12 cellular contexts compared by ENCODE assay signal in genomic region chr17:2949469-2950044, GRCh38.
DNase-seq lines count a peak whose midpoint lies in the region; ATAC-seq, FAIRE-seq and TF ChIP-seq lines count a peak whose summit lies in the region.
"Had no signal": no experiment of that assay in that cellular context is flagged by ENCODE, and none has a peak within 500 bp of the region (broad histone marks: within the 10 kb centered on the region; RNA-seq: fewer than 3 reads in every experiment).

No MANE protein-coding gene starts in this region.

- peak; percentile 91 for FAIRE-seq in bronchial epithelial cell (lab: Jason Lieb, UNC)

- intact Hi-C loops in upper lobe of right lung (cut with DNase I) (no loop called here), testis (cut with DNase I; ENCODE audit: low total_unique reads) (no loop called here)

- peak; percentile 45 for ATAC-seq in upper lobe of right lung

- H3K9me3 ChIP-seq in upper lobe of right lung = no peaks in the 10 kb centered on the region
- H3K9me3 ChIP-seq in SJCRH30 (replicated peaks) = no peaks in the 10 kb centered on the region
- no peaks in the 10 kb centered on the region for H3K9me3 ChIP-seq in testis

- no peak for TF ChIP-seq POLR2A in testis (IDR thresholded peaks at IDR 0.05)

- H3K36me3 ChIP-seq in bronchial epithelial cell (ENCODE audit: control insufficient read depth, insufficient read depth, low read length) (peaks cover 2% of the 10 kb centered on the region), upper lobe of right lung (no peaks in the 10 kb centered on the region), SJCRH30 (no peaks in the 10 kb centered on the region), testis (ENCODE audit: low read depth, missing control alignments) (no peaks in the 10 kb centered on the region)

- H3K4me3 ChIP-seq in bronchial epithelial cell (ENCODE audit: low read depth, low read length) (no peak overlapping the region), upper lobe of right lung (no peak overlapping the region), SJCRH30 (no peak overlapping the region), testis (no peak overlapping the region)
- H3K4me3 ChIP-seq: smooth muscle cell had no signal

- H3K4me1 ChIP-seq in upper lobe of right lung = no peaks in the 10 kb centered on the region
- no peaks in the 10 kb centered on the region for H3K4me1 ChIP-seq in SJCRH30
- no peaks in the 10 kb centered on the region for H3K4me1 ChIP-seq in testis

- no peak for TF ChIP-seq CTCF in bronchial epithelial cell (IDR thresholded peaks at IDR 0.05; ENCODE audit: insufficient read depth, low read length, severe bottlenecking)
- TF ChIP-seq CTCF in upper lobe of right lung (IDR thresholded peaks at IDR 0.05) = no peak
- no peak for TF ChIP-seq CTCF in testis (IDR thresholded peaks at IDR 0.05)

- H3K27ac ChIP-seq in upper lobe of right lung = no peak overlapping the region
- H3K27ac ChIP-seq in SJCRH30 = no peak overlapping the region
- H3K27ac ChIP-seq in testis = no peak overlapping the region
- H3K27ac ChIP-seq: 22Rv1 had no signal

- peak; percentile 37 for DNase-seq in activated effector memory CD4-positive, alpha-beta T cell treated with anti-CD3 and anti-CD28 coated beads, Interleukin-2, amount 50 U/mL, for 16 hours
- DNase-seq in activated effector memory CD4-positive, alpha-beta T cell treated with Interleukin-2 at 50 U/mL for 16 hours = no peak
- peak; percentile 90 for DNase-seq in bronchial epithelial cell (ENCODE audit: low read depth)
- DNase-seq in iris pigment epithelial cell (ENCODE audit: low read depth) = peak; percentile 19
- peak; percentile 46 for DNase-seq in upper lobe of right lung
- no peak for DNase-seq in SJCRH30
- no peak for DNase-seq in testis
- no peak for DNase-seq in NCI-H1930 (lab: John Stamatoyannopoulos, UW)
- DNase-seq: DMS153, NCI-H2029 had no signal

- H3K27me3 ChIP-seq in bronchial epithelial cell (ENCODE audit: control insufficient read depth, insufficient read depth, low read length) = no peaks in the 10 kb centered on the region
- no peaks in the 10 kb centered on the region for H3K27me3 ChIP-seq in upper lobe of right lung
- no peaks in the 10 kb centered on the region for H3K27me3 ChIP-seq in SJCRH30
- H3K27me3 ChIP-seq in testis = no peaks in the 10 kb centered on the region

- WGBS in testis, 2 donors = 73 to 89% methylated on average over 3 to 6 of the region's 7 CpGs

Comparison
In these comparisons a context has a peak if more than half of its experiments do, and no peak if none do; other contexts are left out.
1. DNase-seq: peak in activated effector memory CD4-positive, alpha-beta T cell treated with anti-CD3 and anti-CD28 coated beads, Interleukin-2, amount 50 U/mL, for 16 hours (single experiment), bronchial epithelial cell (single experiment), iris pigment epithelial cell (single experiment) and upper lobe of right lung (single experiment); none in activated effector memory CD4-positive, alpha-beta T cell treated with Interleukin-2 at 50 U/mL for 16 hours (single experiment), SJCRH30 (0 of 2), testis (single experiment) and NCI-H1930 (0 of 2).